20 cellular contexts compared by ENCODE assay signal in genomic region chr22:19629331-19629719, GRCh38.
DNase-seq lines count a peak whose midpoint lies in the region; ATAC-seq, FAIRE-seq and TF ChIP-seq lines count a peak whose summit lies in the region.
"Had no signal": no experiment of that assay in that cellular context is flagged by ENCODE, and none has a peak within 500 bp of the region (broad histone marks: within the 10 kb centered on the region; RNA-seq: fewer than 3 reads in every experiment).

No MANE protein-coding gene starts in this region.

- H3K27ac Mint-ChIP-seq in osteocyte (ENCODE audit: unreplicated experiment), result no peak overlapping the region
- H3K27ac Mint-ChIP-seq: activated T-cell treated with anti-CD3 and anti-CD28 coated beads, Interleukin-2, amount 50 U/mL, for 72 hours; IgD-negative memory B cell had no signal

- no peaks in the 10 kb centered on the region for H3K23me2 ChIP-seq in H1 (ENCODE audit: low read depth, low read length)

- H2BK12ac ChIP-seq in H1 (ENCODE audit: low read depth, low read length), result no peak overlapping the region

- H3K27ac ChIP-seq in H1 (ENCODE audit: low read depth, low read length) (no peak overlapping the region), osteoblast (ENCODE audit: low read depth, low read length) (no peak overlapping the region)
- H3K27ac ChIP-seq: A549, adrenal gland, body of pancreas, pancreas, right atrium auricular region, SK-N-MC, spleen had no signal

- H4K5ac ChIP-seq in H1 (ENCODE audit: insufficient read length, low read depth, low read length), result no peak overlapping the region

- H3K79me2 ChIP-seq in Loucy (ENCODE audit: insufficient read depth, low read length), result no peaks in the 10 kb centered on the region
- no peaks in the 10 kb centered on the region for H3K79me2 ChIP-seq in H1 (ENCODE audit: control insufficient read depth in 1 of 2, insufficient read depth in 2 of 2, low read length in 2 of 2)
- H3K79me2 ChIP-seq in osteoblast (ENCODE audit: insufficient read depth, low read length), result no peaks in the 10 kb centered on the region

- H4K20me1 ChIP-seq in Loucy (ENCODE audit: insufficient read depth, low read length, poor library complexity, severe bottlenecking) (no peaks in the 10 kb centered on the region), H1 (replicated peaks in 1 of 2; ENCODE audit: control insufficient read depth in 1 of 2, insufficient read depth in 2 of 2, low read length in 2 of 2) (no peaks in the 10 kb centered on the region), osteoblast (ENCODE audit: insufficient read depth, low read length) (no peaks in the 10 kb centered on the region)

- no peak overlapping the region for H2AK5ac ChIP-seq in H1 (ENCODE audit: low read depth, low read length)

- no peaks in the 10 kb centered on the region for H3K9me3 Mint-ChIP-seq in osteocyte (ENCODE audit: unreplicated experiment)
- H3K9me3 Mint-ChIP-seq: activated T-cell treated with anti-CD3 and anti-CD28 coated beads, Interleukin-2, amount 50 U/mL, for 72 hours; CD4-positive, alpha-beta memory T cell; IgD-negative memory B cell; naive thymus-derived CD8-positive, alpha-beta T cell; type B pancreatic cell had no signal

- TF ChIP-seq POLR2A in H1 (IDR thresholded peaks at IDR 0.05; ENCODE audit: control extremely low read depth in 1 of 2, low read depth in 2 of 2, low read length in 2 of 2), result no peak

- no peak overlapping the region for H4K8ac ChIP-seq in H1 (ENCODE audit: extremely low read depth, insufficient read depth, low read length)

- no peak overlapping the region for H3K56ac ChIP-seq in H1 (replicated peaks; ENCODE audit: insufficient read length, low read depth, low read length)

- H2AFZ ChIP-seq in Loucy (ENCODE audit: low read length) (peak overlapping the region; percentile 83), H1 (ENCODE audit: low read length) (peak overlapping the region; percentile 78; the same call in 1 of the 2 replicates), osteoblast (ENCODE audit: low read length) (no peak overlapping the region)

- H2BK20ac ChIP-seq in H1 (ENCODE audit: low read length), result no peak overlapping the region

- no peaks in the 10 kb centered on the region for H3K79me1 ChIP-seq in H1 (ENCODE audit: low read depth, low read length)

- TF ChIP-seq CTCF in Loucy (conservative IDR thresholded peaks at IDR 0.05; ENCODE audit: low read length) (no peak), H1 (IDR thresholded peaks at IDR 0.05; ENCODE audit: control extremely low read depth in 1 of 3, insufficient read depth in 1 of 3, low read depth in 1 of 3, low read length in 3 of 3) (no peak), osteoblast (IDR thresholded peaks at IDR 0.05; ENCODE audit: extremely low read depth, low read depth, low read length) (no peak), osteocyte (IDR thresholded peaks at IDR 0.05) (no peak)

- H3K23ac ChIP-seq in H1 (ENCODE audit: insufficient read length), result no peak overlapping the region

- H3K4me1 ChIP-seq in Loucy (ENCODE audit: insufficient read depth, low read length, poor library complexity, severe bottlenecking) (peaks cover 11% of the 10 kb centered on the region), H1 (replicated peaks in 1 of 4; ENCODE audit: control insufficient read depth in 3 of 4, insufficient read depth in 4 of 4, low read length in 3 of 4) (peaks cover 0 to 10% (median under 1%) of the 10 kb centered on the region in 4 experiments; a peak in 3 of 7 replicates), osteoblast (ENCODE audit: insufficient read depth, low read length) (no peaks in the 10 kb centered on the region)
- H3K4me1 ChIP-seq: A549, adrenal gland, body of pancreas, pancreas, right atrium auricular region had no signal

- no peak overlapping the region for H2BK15ac ChIP-seq in H1 (ENCODE audit: low read length)

- TF ChIP-seq RAD21 in H1 (IDR thresholded peaks at IDR 0.05 in 1 of 2, conservative IDR thresholded peaks at IDR 0.05 in 1 of 2; ENCODE audit: low read depth in 2 of 2, low read length in 2 of 2), result no peak

- H3K27me3 ChIP-seq in Loucy (ENCODE audit: insufficient read depth, low read length, poor library complexity, severe bottlenecking) (no peaks in the 10 kb centered on the region), H1 (replicated peaks in 1 of 4; ENCODE audit: control insufficient read depth in 3 of 4, extremely low read depth in 1 of 4, insufficient read depth in 3 of 4, low read length in 3 of 4) (no peaks in the 10 kb centered on the region), osteoblast (ENCODE audit: insufficient read depth, low read length) (peaks cover 3% of the 10 kb centered on the region)
- H3K27me3 ChIP-seq: body of pancreas, pancreas, right atrium auricular region had no signal

- no peaks in the 10 kb centered on the region for H3F3A ChIP-seq in Loucy (ENCODE audit: low read depth)

- H3K27me3 Mint-ChIP-seq in osteocyte (ENCODE audit: unreplicated experiment), result peaks cover 6% of the 10 kb centered on the region

- H3K9me3 ChIP-seq in Loucy (ENCODE audit: insufficient read depth, low read depth, low read length), result no peaks in the 10 kb centered on the region
- no peaks in the 10 kb centered on the region for H3K9me3 ChIP-seq in H1 (ENCODE audit: insufficient read depth in 2 of 2, low read depth in 1 of 2, low read length in 1 of 2)
- no peaks in the 10 kb centered on the region for H3K9me3 ChIP-seq in osteoblast (ENCODE audit: low read depth, low read length)
- H3K9me3 ChIP-seq: A549, adrenal gland, body of pancreas, pancreas, right atrium auricular region, spleen had no signal

- 86% methylated on average over 12 of the region's 12 CpGs; no CpG with 5 or more reads in 1 of the 2 experiments for WGBS in H1 (ENCODE audit: extremely low coverage in 1 of 2, insufficient coverage in 1 of 2, insufficient read length in 1 of 2, insufficient replicate concordance in 2 of 2, low coverage in 1 of 2, low lambda C conversion rate in 2 of 2, missing lambda C conversion rate in 1 of 2), 2 experiments

- no peak for ATAC-seq in GM19351 (IDR thresholded peaks at IDR 0.05; ENCODE audit: unreplicated experiment)

- CTCF ChIA-PET in H1 (lab: Charles Lee; ENCODE audit: partially characterized antibody), result interaction anchor here (0.7 to 6.3 kb wide), 51 partner anchors 8 to 398 kb away, joined by 3 to 56 read pairs (median 5); partner anchors contain the start of genes C22orf39, CLDN5 and GP1BB

- FAIRE-seq in H1 (lab: Jason Lieb, UNC), result no peak
- FAIRE-seq: A549, pancreas had no signal

- peak overlapping the region; percentile 45 for H3K9ac ChIP-seq in Loucy (ENCODE audit: low read depth, low read length, poor library complexity, severe bottlenecking)
- no peak overlapping the region for H3K9ac ChIP-seq in H1 (replicated peaks in 1 of 4; ENCODE audit: extremely low read depth in 1 of 4, low read depth in 3 of 4, low read length in 3 of 4)

- no peak for TF ChIP-seq EP300 in H1 (IDR thresholded peaks at IDR 0.05; ENCODE audit: borderline replicate concordance in 1 of 2, low read depth in 2 of 2, low read length in 2 of 2)

- POLR2A ChIA-PET in H1 (lab: Charles Lee; ENCODE audit: partially characterized antibody), result interaction anchor here (0.9 to 1.7 kb wide), 8 partner anchors 10 to 182 kb away, joined by 3 to 4 read pairs (median 3); partner anchors contain the start of gene C22orf39

- H3K9me2 ChIP-seq in Loucy (replicated peaks; ENCODE audit: low read depth, low read length), result no peaks in the 10 kb centered on the region

- H3K36me3 Mint-ChIP-seq in osteocyte (ENCODE audit: unreplicated experiment), result no peaks in the 10 kb centered on the region
- H3K36me3 Mint-ChIP-seq: CD4-positive, alpha-beta memory T cell; IgD-negative memory B cell; naive thymus-derived CD8-positive, alpha-beta T cell; type B pancreatic cell had no signal

- H4K91ac ChIP-seq in H1 (replicated peaks; ENCODE audit: insufficient read length, low read length), result no peak overlapping the region

- peak overlapping the region; percentile 21 for H3K4me2 ChIP-seq in Loucy (ENCODE audit: low read depth, low read length, poor library complexity, severe bottlenecking)
- no peak overlapping the region for H3K4me2 ChIP-seq in H1 (ENCODE audit: insufficient read depth in 1 of 2, low read depth in 2 of 2, low read length in 2 of 2)
- no peak overlapping the region for H3K4me2 ChIP-seq in osteoblast (ENCODE audit: insufficient read depth, low read length)
- H3K4me2 ChIP-seq: A549 had no signal

- H3K4me3 Mint-ChIP-seq in osteocyte (ENCODE audit: unreplicated experiment), result no peak overlapping the region
- H3K4me3 Mint-ChIP-seq: activated T-cell treated with anti-CD3 and anti-CD28 coated beads, Interleukin-2, amount 50 U/mL, for 72 hours; CD4-positive, alpha-beta memory T cell; IgD-negative memory B cell; naive thymus-derived CD8-positive, alpha-beta T cell; type B pancreatic cell had no signal

- H3K18ac ChIP-seq in H1 (ENCODE audit: extremely low read depth, low read length), result no peak overlapping the region; the same call in 1 of the 2 replicates

- H2BK5ac ChIP-seq in H1 (ENCODE audit: low read depth, low read length), result no peak overlapping the region

- no peak overlapping the region for H3K14ac ChIP-seq in H1 (ENCODE audit: insufficient read length)

- DNase-seq in SHP77 (lab: John Stamatoyannopoulos, UW) (peak; percentile 52 to 63), SHP77 treated with DMSO at 0.1 percent for 48 hours (lab: John Stamatoyannopoulos, UW) (no peak), H1 (ENCODE audit: low read depth in 1 of 2, low spot score in 2 of 2) (no peak), osteoblast (ENCODE audit: insufficient read length, low spot score, missing footprints) (peak; percentile 73), osteocyte (ENCODE audit: extremely low spot score, unreplicated experiment) (no peak), NCI-H1105 treated with DMSO at 0.1 percent for 48 hours (lab: John Stamatoyannopoulos, UW) (no peak)

- peaks cover 8% of the 10 kb centered on the region for H3K4me1 Mint-ChIP-seq in osteocyte (ENCODE audit: unreplicated experiment)

- no peak overlapping the region for H3K4ac ChIP-seq in H1 (replicated peaks; ENCODE audit: insufficient read length, low read depth, low read length)

- no peaks in the 10 kb centered on the region for H3K36me3 ChIP-seq in Loucy (ENCODE audit: insufficient read depth, low read length)
- H3K36me3 ChIP-seq in H1 (ENCODE audit: control insufficient read depth in 2 of 4, insufficient read depth in 4 of 4, low read length in 3 of 4), result no peaks in the 10 kb centered on the region
- no peaks in the 10 kb centered on the region for H3K36me3 ChIP-seq in osteoblast (ENCODE audit: insufficient read depth, low read length)
- H3K36me3 ChIP-seq: adrenal gland, pancreas, right atrium auricular region, spleen had no signal

- no peak overlapping the region for H3K4me3 ChIP-seq in Loucy (ENCODE audit: low read length, poor library complexity, severe bottlenecking)
- H3K4me3 ChIP-seq in H1 (ENCODE audit: extremely low read depth in 1 of 4, insufficient read depth in 2 of 4, low read depth in 3 of 4, low read length in 4 of 4), result no peak overlapping the region
- no peak overlapping the region for H3K4me3 ChIP-seq in osteoblast (ENCODE audit: insufficient read depth, low read length)
- H3K4me3 ChIP-seq: A549, adrenal gland, body of pancreas, pancreas, right atrium auricular region, SK-N-MC, spleen had no signal

- no peak overlapping the region for H2BK120ac ChIP-seq in H1 (replicated peaks; ENCODE audit: low read depth, low read length)

TF ChIP-seq in H1, 55 proteins besides CTCF, POLR2A, EP300 and RAD21 (continues in another document):
- TF ChIP-seq ASH2L (IDR thresholded peaks at IDR 0.05; ENCODE audit: low read length), result no peak

Comparison
In these comparisons a context has a peak if more than half of its experiments do, and no peak if none do; other contexts are left out.
1. DNase-seq: peak in SHP77 (2 of 2) and osteoblast (single experiment); none in SHP77 treated with DMSO at 0.1 percent for 48 hours (single experiment), H1 (0 of 2), osteocyte (single experiment) and NCI-H1105 treated with DMSO at 0.1 percent for 48 hours (single experiment).